Comparison of ENCODE assay signal across 16 cellular contexts in the genomic region with DNA sequence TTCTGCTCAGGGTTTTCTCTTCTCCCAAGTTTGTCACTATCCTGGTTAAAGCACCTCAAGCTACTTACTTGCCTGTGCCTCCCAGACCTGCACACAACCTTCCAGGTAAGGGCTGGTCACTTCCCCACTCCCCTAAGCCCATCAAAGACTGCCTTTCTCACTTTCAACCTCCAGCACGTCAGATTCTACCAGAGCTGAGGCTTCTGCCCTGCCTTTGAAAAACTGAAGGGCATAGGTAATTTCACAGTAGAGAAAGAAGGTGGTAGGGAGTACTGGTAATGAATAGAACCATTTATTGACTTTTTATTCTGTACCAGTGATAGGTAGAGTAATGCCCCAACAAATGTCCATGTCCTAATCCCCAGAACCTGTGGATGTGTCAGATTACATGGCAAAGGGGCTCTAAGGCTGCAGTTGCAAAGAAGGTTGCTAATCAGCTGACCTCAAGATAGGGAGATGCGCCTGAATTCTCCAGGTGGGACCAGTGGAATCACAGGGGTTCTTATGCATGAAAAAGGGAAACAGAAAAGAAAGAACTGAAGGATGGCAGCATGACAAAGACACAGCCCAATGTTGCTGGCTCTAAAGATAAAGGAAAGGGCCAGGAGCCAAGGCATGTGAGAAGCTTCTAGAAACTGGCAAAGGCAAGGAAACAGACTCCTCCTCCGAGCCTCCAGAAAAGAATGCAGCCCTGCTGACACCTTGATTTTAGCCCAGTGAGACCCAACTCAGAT.
DNase-seq lines count a peak whose midpoint lies in the region; ATAC-seq, FAIRE-seq and TF ChIP-seq lines count a peak whose summit lies in the region.
"Had no signal": no experiment of that assay in that cellular context is flagged by ENCODE, and none has a peak within 500 bp of the region (broad histone marks: within the 10 kb centered on the region; RNA-seq: fewer than 3 reads in every experiment).

No MANE protein-coding gene starts in this region.

- peaks cover 36% of the 10 kb centered on the region for H3K4me1 Mint-ChIP-seq in activated CD4-positive, alpha-beta memory T cell treated with anti-CD3 and anti-CD28 coated beads, Interleukin-2, amount 10 ng/mL, durations not matched to agents 7 days and 5 days
- H3K4me1 Mint-ChIP-seq in activated CD4-positive, alpha-beta memory T cell treated with anti-CD3 and anti-CD28 coated beads for 36 hours (ENCODE audit: low read depth): peaks cover 50% of the 10 kb centered on the region
- H3K4me1 Mint-ChIP-seq in activated T-helper 2 cell treated with anti-CD3 and anti-CD28 coated beads, Interferon-gamma antibody, Interleukin-2, Interleukin-4, amounts not matched to agents 10 μg/mL and 5 μg/mL and 100 μg/mL, durations not matched to agents 14 hours and 24 hours and 36 hours (ENCODE audit: low read depth): peaks cover 29% of the 10 kb centered on the region

- no peak overlapping the region for H2AFZ ChIP-seq in H1 (ENCODE audit: low read length)

- peak overlapping the region; percentile 80 for H3K27ac Mint-ChIP-seq in activated CD4-positive, alpha-beta memory T cell treated with anti-CD3 and anti-CD28 coated beads, Interleukin-2, amount 10 ng/mL, durations not matched to agents 7 days and 5 days
- H3K27ac Mint-ChIP-seq in activated CD4-positive, alpha-beta memory T cell treated with anti-CD3 and anti-CD28 coated beads for 36 hours: no peak overlapping the region
- no peak overlapping the region for H3K27ac Mint-ChIP-seq in activated T-helper 2 cell treated with anti-CD3 and anti-CD28 coated beads, Interferon-gamma antibody, Interleukin-2, Interleukin-4, amounts not matched to agents 10 μg/mL and 5 μg/mL and 100 μg/mL, durations not matched to agents 14 hours and 24 hours and 36 hours
- H3K27ac Mint-ChIP-seq: progenitor cell of endocrine pancreas had no signal

- no peak overlapping the region for H3K4ac ChIP-seq in H1 (replicated peaks; ENCODE audit: insufficient read length, low read depth, low read length)

- no peak overlapping the region for H3K18ac ChIP-seq in H1 (ENCODE audit: extremely low read depth, low read length)

- H3K4me2 ChIP-seq in H1 (ENCODE audit: insufficient read depth in 1 of 2, low read depth in 2 of 2, low read length in 2 of 2): peak overlapping the region in 1 of 2 experiments; percentile 35; a peak in 1 of 4 replicates

- H2BK12ac ChIP-seq in H1 (ENCODE audit: low read depth, low read length): no peak overlapping the region

- FAIRE-seq in H1 (lab: Jason Lieb, UNC): peak; percentile 28
- FAIRE-seq: K562, small intestine had no signal

- no peak overlapping the region for H3K4me3 Mint-ChIP-seq in activated CD4-positive, alpha-beta memory T cell treated with anti-CD3 and anti-CD28 coated beads, Interleukin-2, amount 10 ng/mL, durations not matched to agents 7 days and 5 days
- H3K4me3 Mint-ChIP-seq in activated CD4-positive, alpha-beta memory T cell treated with anti-CD3 and anti-CD28 coated beads for 36 hours: no peak overlapping the region
- H3K4me3 Mint-ChIP-seq in activated T-helper 2 cell treated with anti-CD3 and anti-CD28 coated beads, Interferon-gamma antibody, Interleukin-2, Interleukin-4, amounts not matched to agents 10 μg/mL and 5 μg/mL and 100 μg/mL, durations not matched to agents 14 hours and 24 hours and 36 hours (ENCODE audit: low read depth): no peak overlapping the region

- no peak overlapping the region for H4K8ac ChIP-seq in H1 (ENCODE audit: extremely low read depth, insufficient read depth, low read length)

- no peaks in the 10 kb centered on the region for H3K27me3 Mint-ChIP-seq in activated CD4-positive, alpha-beta memory T cell treated with anti-CD3 and anti-CD28 coated beads, Interleukin-2, amount 10 ng/mL, durations not matched to agents 7 days and 5 days
- no peaks in the 10 kb centered on the region for H3K27me3 Mint-ChIP-seq in activated CD4-positive, alpha-beta memory T cell treated with anti-CD3 and anti-CD28 coated beads for 36 hours
- H3K27me3 Mint-ChIP-seq in activated T-helper 2 cell treated with anti-CD3 and anti-CD28 coated beads, Interferon-gamma antibody, Interleukin-2, Interleukin-4, amounts not matched to agents 10 μg/mL and 5 μg/mL and 100 μg/mL, durations not matched to agents 14 hours and 24 hours and 36 hours (ENCODE audit: low read depth): no peaks in the 10 kb centered on the region

- WGBS in H1 (ENCODE audit: extremely low coverage in 1 of 2, insufficient coverage in 1 of 2, insufficient read length in 1 of 2, insufficient replicate concordance in 2 of 2, low coverage in 1 of 2, low lambda C conversion rate in 2 of 2, missing lambda C conversion rate in 1 of 2), 2 experiments: 51% methylated on average over 3 of the region's 3 CpGs; no CpG with 5 or more reads in 1 of the 2 experiments
- WGBS in spleen, 5 donors: 63 to 88% (median 85%) methylated on average over 3 of the region's 3 CpGs

- H3K56ac ChIP-seq in H1 (replicated peaks; ENCODE audit: insufficient read length, low read depth, low read length): no peak overlapping the region

- no peak overlapping the region for H2AK5ac ChIP-seq in H1 (ENCODE audit: low read depth, low read length)

- no peaks in the 10 kb centered on the region for H3K23me2 ChIP-seq in H1 (ENCODE audit: low read depth, low read length)

- H4K91ac ChIP-seq in H1 (replicated peaks; ENCODE audit: insufficient read length, low read length): no peak overlapping the region

- H4K5ac ChIP-seq in H1 (ENCODE audit: insufficient read length, low read depth, low read length): no peak overlapping the region

- H3K4me1 ChIP-seq in H1 (replicated peaks in 1 of 4; ENCODE audit: control insufficient read depth in 3 of 4, insufficient read depth in 4 of 4, low read length in 3 of 4): peaks cover 0 to 3% (median 0%) of the 10 kb centered on the region in 4 experiments; a peak in 2 of 7 replicates
- H3K4me1 ChIP-seq in spleen: peaks cover 5 to 29% (median 12%) of the 10 kb centered on the region in 6 donors
- no peaks in the 10 kb centered on the region for H3K4me1 ChIP-seq in colonic mucosa

- TF ChIP-seq RAD21 in H1 (IDR thresholded peaks at IDR 0.05 in 1 of 2, conservative IDR thresholded peaks at IDR 0.05 in 1 of 2; ENCODE audit: low read depth in 2 of 2, low read length in 2 of 2): peak in 1 of 2 experiments; percentile 7; a peak in 1 of 4 replicates

- no peak for ATAC-seq in left cardiac atrium
- ATAC-seq: K562 had no signal

- intact Hi-C loops in activated CD4-positive, alpha-beta memory T cell treated with anti-CD3 and anti-CD28 coated beads for 36 hours (cut with micrococcal nuclease): loop anchor here (5.0 kb wide), 1 partner anchor 38 kb away; no protein-coding TSS in a partner anchor
- intact Hi-C loops in spleen (cut with DNase I; ENCODE audit: low total_unique reads): no loop called here
- intact Hi-C loops in left cardiac atrium (cut with DNase I): no loop called here
- intact Hi-C loops in activated T-helper 2 cell treated with anti-CD3 and anti-CD28 coated beads, Interferon-gamma antibody, Interleukin-2, Interleukin-4, amounts not matched to agents 10 μg/mL and 5 μg/mL and 100 μg/mL, durations not matched to agents 14 hours and 24 hours and 36 hours (cut with micrococcal nuclease): no loop called here
- intact Hi-C loops in colonic mucosa (cut with DNase I): no loop called here

- TF ChIP-seq POLR2A in H1 (IDR thresholded peaks at IDR 0.05; ENCODE audit: control extremely low read depth in 1 of 2, low read depth in 2 of 2, low read length in 2 of 2) (no peak), spleen (IDR thresholded peaks at IDR 0.05) (no peak)

- no peak overlapping the region for H2BK5ac ChIP-seq in H1 (ENCODE audit: low read depth, low read length)

- H3K27me3 ChIP-seq in H1 (replicated peaks in 1 of 4; ENCODE audit: control insufficient read depth in 3 of 4, extremely low read depth in 1 of 4, insufficient read depth in 3 of 4, low read length in 3 of 4) (peaks cover 0 to 15% (median 7%) of the 10 kb centered on the region in 4 experiments; a peak in 4 of 7 replicates), spleen (replicated peaks in 1 of 7) (no peaks in the 10 kb centered on the region), colonic mucosa (no peaks in the 10 kb centered on the region)

- H3K23ac ChIP-seq in H1 (ENCODE audit: insufficient read length): no peak overlapping the region

- H3K79me2 ChIP-seq in H1 (ENCODE audit: control insufficient read depth in 1 of 2, insufficient read depth in 2 of 2, low read length in 2 of 2): no peaks in the 10 kb centered on the region

- H3K9me3 ChIP-seq in H1 (ENCODE audit: insufficient read depth in 2 of 2, low read depth in 1 of 2, low read length in 1 of 2): peaks cover 13% of the 10 kb centered on the region in 2 experiments
- H3K9me3 ChIP-seq in spleen: no peaks in the 10 kb centered on the region
- no peaks in the 10 kb centered on the region for H3K9me3 ChIP-seq in colonic mucosa

- H3K36me3 Mint-ChIP-seq in activated CD4-positive, alpha-beta memory T cell treated with anti-CD3 and anti-CD28 coated beads, Interleukin-2, amount 10 ng/mL, durations not matched to agents 7 days and 5 days (ENCODE audit: low read depth): peaks cover 5% of the 10 kb centered on the region
- H3K36me3 Mint-ChIP-seq in activated CD4-positive, alpha-beta memory T cell treated with anti-CD3 and anti-CD28 coated beads for 36 hours: peaks cover 2% of the 10 kb centered on the region
- no peaks in the 10 kb centered on the region for H3K36me3 Mint-ChIP-seq in activated T-helper 2 cell treated with anti-CD3 and anti-CD28 coated beads, Interferon-gamma antibody, Interleukin-2, Interleukin-4, amounts not matched to agents 10 μg/mL and 5 μg/mL and 100 μg/mL, durations not matched to agents 14 hours and 24 hours and 36 hours (ENCODE audit: low read depth)

- no peaks in the 10 kb centered on the region for H3K79me1 ChIP-seq in H1 (ENCODE audit: low read depth, low read length)

- H2BK15ac ChIP-seq in H1 (ENCODE audit: low read length): no peak overlapping the region

- H3K27ac ChIP-seq in H1 (ENCODE audit: low read depth, low read length): no peak overlapping the region
- H3K27ac ChIP-seq in spleen: peak overlapping the region in 7 of 8 donors; percentile 4 to 74 (median 63)
- H3K27ac ChIP-seq in colonic mucosa: no peak overlapping the region

- H3K14ac ChIP-seq in H1 (ENCODE audit: insufficient read length): no peak overlapping the region

- DNase-seq in activated CD4-positive, alpha-beta memory T cell treated with anti-CD3 and anti-CD28 coated beads, Interleukin-2, amount 10 ng/mL, durations not matched to agents 7 days and 5 days: no peak
- no peak for DNase-seq in activated CD4-positive, alpha-beta memory T cell treated with anti-CD3 and anti-CD28 coated beads for 36 hours
- peak; percentile 34 for DNase-seq in RPMI8226
- peak; percentile 7 to 50 for DNase-seq in H1 (ENCODE audit: low read depth in 1 of 2, low spot score in 2 of 2)
- no peak for DNase-seq in spleen
- DNase-seq in left cardiac atrium: no peak
- DNase-seq in activated T-helper 2 cell treated with anti-CD3 and anti-CD28 coated beads, Interferon-gamma antibody, Interleukin-2, Interleukin-4, amounts not matched to agents 10 μg/mL and 5 μg/mL and 100 μg/mL, durations not matched to agents 14 hours and 24 hours and 36 hours (ENCODE audit: low spot score): no peak
- no peak for DNase-seq in colonic mucosa
- DNase-seq: foreskin fibroblast, HCEC 1CT, NCI-H2029, Right ventricle myocardium superior, trophoblast cell had no signal

- TF ChIP-seq CTCF in H1 (IDR thresholded peaks at IDR 0.05; ENCODE audit: control extremely low read depth in 1 of 3, insufficient read depth in 1 of 3, low read depth in 1 of 3, low read length in 3 of 3) (no peak), spleen (IDR thresholded peaks at IDR 0.05 in 8 of 11, conservative IDR thresholded peaks at IDR 0.05 in 3 of 11) (no peak), colonic mucosa (IDR thresholded peaks at IDR 0.05) (no peak)

- H4K20me1 ChIP-seq in H1 (replicated peaks in 1 of 2; ENCODE audit: control insufficient read depth in 1 of 2, insufficient read depth in 2 of 2, low read length in 2 of 2): no peaks in the 10 kb centered on the region

- no peaks in the 10 kb centered on the region for H3K36me3 ChIP-seq in H1 (ENCODE audit: control insufficient read depth in 2 of 4, insufficient read depth in 4 of 4, low read length in 3 of 4)
- no peaks in the 10 kb centered on the region for H3K36me3 ChIP-seq in spleen
- H3K36me3 ChIP-seq in colonic mucosa: no peaks in the 10 kb centered on the region

- POLR2A ChIA-PET in activated CD4-positive, alpha-beta memory T cell treated with anti-CD3 and anti-CD28 coated beads, Interleukin-2, amount 10 ng/mL, durations not matched to agents 7 days and 5 days (lab: Charles Lee): interaction anchor here (1.0 to 1.7 kb wide), 3 partner anchors 13 to 150 kb away, joined by 3 to 4 read pairs (median 3); no protein-coding TSS in a partner anchor
- POLR2A ChIA-PET in activated CD4-positive, alpha-beta memory T cell treated with anti-CD3 and anti-CD28 coated beads for 36 hours (lab: Charles Lee): no interaction called here
- POLR2A ChIA-PET in H1 (lab: Charles Lee; ENCODE audit: partially characterized antibody): no interaction called here

- H2BK120ac ChIP-seq in H1 (replicated peaks; ENCODE audit: low read depth, low read length): no peak overlapping the region

- peaks cover 10% of the 10 kb centered on the region for H3K9me3 Mint-ChIP-seq in activated CD4-positive, alpha-beta memory T cell treated with anti-CD3 and anti-CD28 coated beads, Interleukin-2, amount 10 ng/mL, durations not matched to agents 7 days and 5 days
- no peaks in the 10 kb centered on the region for H3K9me3 Mint-ChIP-seq in activated CD4-positive, alpha-beta memory T cell treated with anti-CD3 and anti-CD28 coated beads for 36 hours
- no peaks in the 10 kb centered on the region for H3K9me3 Mint-ChIP-seq in activated T-helper 2 cell treated with anti-CD3 and anti-CD28 coated beads, Interferon-gamma antibody, Interleukin-2, Interleukin-4, amounts not matched to agents 10 μg/mL and 5 μg/mL and 100 μg/mL, durations not matched to agents 14 hours and 24 hours and 36 hours

- no peak overlapping the region for H2BK20ac ChIP-seq in H1 (ENCODE audit: low read length)

- H3K9ac ChIP-seq in H1 (replicated peaks in 1 of 4; ENCODE audit: extremely low read depth in 1 of 4, low read depth in 3 of 4, low read length in 3 of 4): no peak overlapping the region
- no peak overlapping the region for H3K9ac ChIP-seq in colonic mucosa (ENCODE audit: low read depth in 2 of 2, low read length in 2 of 2)

- CTCF ChIA-PET in activated CD4-positive, alpha-beta memory T cell treated with anti-CD3 and anti-CD28 coated beads, Interleukin-2, amount 10 ng/mL, durations not matched to agents 7 days and 5 days (lab: Charles Lee): no interaction called here
- CTCF ChIA-PET in activated CD4-positive, alpha-beta memory T cell treated with anti-CD3 and anti-CD28 coated beads for 36 hours (lab: Charles Lee): interaction anchor here (1.0 kb wide), 1 partner anchor 91 kb away, joined by 3 read pairs; no protein-coding TSS in a partner anchor
- CTCF ChIA-PET in H1 (lab: Charles Lee; ENCODE audit: partially characterized antibody): interaction anchor here (0.9 to 1.5 kb wide), 5 partner anchors 10 to 75 kb away, joined by 3 to 4 read pairs (median 4); no protein-coding TSS in a partner anchor

- H3K4me3 ChIP-seq in H1 (ENCODE audit: extremely low read depth in 1 of 4, insufficient read depth in 2 of 4, low read depth in 3 of 4, low read length in 4 of 4) (no peak overlapping the region), spleen (no peak overlapping the region), colonic mucosa (no peak overlapping the region)
- H3K4me3 ChIP-seq: K562 had no signal

- TF ChIP-seq EP300 in H1 (IDR thresholded peaks at IDR 0.05; ENCODE audit: borderline replicate concordance in 1 of 2, low read depth in 2 of 2, low read length in 2 of 2): peak in 1 of 2 experiments; percentile 87; a peak in 1 of 3 replicates

Comparison
In these comparisons a context has a peak if more than half of its experiments do, and no peak if none do; other contexts are left out.
1. DNase-seq: peak in RPMI8226 (single experiment) and H1 (2 of 2); none in activated CD4-positive, alpha-beta memory T cell treated with anti-CD3 and anti-CD28 coated beads, Interleukin-2, amount 10 ng/mL, durations not matched to agents 7 days and 5 days (single experiment), activated CD4-positive, alpha-beta memory T cell treated with anti-CD3 and anti-CD28 coated beads for 36 hours (single experiment), spleen (single experiment), left cardiac atrium (single experiment), activated T-helper 2 cell treated with anti-CD3 and anti-CD28 coated beads, Interferon-gamma antibody, Interleukin-2, Interleukin-4, amounts not matched to agents 10 μg/mL and 5 μg/mL and 100 μg/mL, durations not matched to agents 14 hours and 24 hours and 36 hours (single experiment) and colonic mucosa (single experiment).
2. H3K27ac ChIP-seq: peak in spleen (7 of 8); none in H1 (single experiment) and colonic mucosa (single experiment).